In genomic region chr2:171893824-171894611, GRCh38 we compare ENCODE assay signal across 8 cellular contexts. TPM values are rescaled to one million over a fixed set of nuclear protein-coding genes. Genes with fewer than 3 reads are reported as not detected.
DNase-seq lines count a peak whose midpoint lies in the region; ATAC-seq and TF ChIP-seq lines count a peak whose summit lies in the region.

A gene with protein sequence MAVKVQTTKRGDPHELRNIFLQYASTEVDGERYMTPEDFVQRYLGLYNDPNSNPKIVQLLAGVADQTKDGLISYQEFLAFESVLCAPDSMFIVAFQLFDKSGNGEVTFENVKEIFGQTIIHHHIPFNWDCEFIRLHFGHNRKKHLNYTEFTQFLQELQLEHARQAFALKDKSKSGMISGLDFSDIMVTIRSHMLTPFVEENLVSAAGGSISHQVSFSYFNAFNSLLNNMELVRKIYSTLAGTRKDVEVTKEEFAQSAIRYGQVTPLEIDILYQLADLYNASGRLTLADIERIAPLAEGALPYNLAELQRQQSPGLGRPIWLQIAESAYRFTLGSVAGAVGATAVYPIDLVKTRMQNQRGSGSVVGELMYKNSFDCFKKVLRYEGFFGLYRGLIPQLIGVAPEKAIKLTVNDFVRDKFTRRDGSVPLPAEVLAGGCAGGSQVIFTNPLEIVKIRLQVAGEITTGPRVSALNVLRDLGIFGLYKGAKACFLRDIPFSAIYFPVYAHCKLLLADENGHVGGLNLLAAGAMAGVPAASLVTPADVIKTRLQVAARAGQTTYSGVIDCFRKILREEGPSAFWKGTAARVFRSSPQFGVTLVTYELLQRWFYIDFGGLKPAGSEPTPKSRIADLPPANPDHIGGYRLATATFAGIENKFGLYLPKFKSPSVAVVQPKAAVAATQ (minus strand): TSS chr2:171894244. CDS start chr2:171894214, 30 bp downstream.

- no peak for TF ChIP-seq CTCF in GM13977 (IDR thresholded peaks at IDR 0.05; ENCODE audit: extremely low read depth, insufficient read depth, missing control alignments)

- peak; percentile 95 for DNase-seq in GM13977 (ENCODE audit: low spot score)
- peak; percentile 79 for DNase-seq in NCI-H146 (lab: John Stamatoyannopoulos, UW)
- DNase-seq in right cardiac atrium = peak; percentile 87 to 95 (median 94)
- DNase-seq in pulmonary artery endothelial cell (ENCODE audit: low read depth, low spot score) = peak; percentile 43

- H3K4me3 ChIP-seq in right cardiac atrium (ENCODE audit: low read length) (peak within 1 kb of the TSS; percentile 96), urinary bladder (ENCODE audit: low read depth, low read length) (peak within 1 kb of the TSS; percentile 68)

- H3K27me3 ChIP-seq in right cardiac atrium (ENCODE audit: control insufficient read depth, insufficient read depth) = no peaks in the 10 kb centered on the region

- H3K4me1 ChIP-seq in right cardiac atrium (ENCODE audit: control insufficient read depth, insufficient read depth, low read length) (peaks cover 4% of the 10 kb centered on the region), urinary bladder (ENCODE audit: insufficient read depth) (no peaks in the 10 kb centered on the region)

- under 1% methylated on average over 63 of the region's 63 CpGs for WGBS in right cardiac atrium
- under 1% methylated on average over 63 of the region's 63 CpGs for WGBS in urinary bladder

- H3K27ac ChIP-seq in angular gyrus (ENCODE audit: low read depth, low read length) (peak within 1 kb of the TSS; percentile 62), right cardiac atrium (ENCODE audit: low read length) (peak within 1 kb of the TSS; percentile 93), urinary bladder (ENCODE audit: low read depth) (peak within 1 kb of the TSS; percentile 42)

- no peaks in the 10 kb centered on the region for H3K36me3 ChIP-seq in urinary bladder (ENCODE audit: insufficient read depth)

- no peaks in the 10 kb centered on the region for H3K9me3 ChIP-seq in right cardiac atrium (ENCODE audit: control insufficient read depth, low read length)

- ATAC-seq in HG02798 (IDR thresholded peaks at IDR 0.05; ENCODE audit: poor library complexity, unreplicated experiment) = peak; percentile 93
- ATAC-seq in right cardiac atrium = peak; percentile 98 to 99

- in situ Hi-C loops in GM13977 (cut with MboI; ENCODE audit: low pct_unique_long_range_greater_than_20kb, low sequenced_read_pairs, unreplicated experiment) = no loop called here

- intact Hi-C loops in T-helper 2 cell treated with Interferon-gamma antibody and Interleukin-4, amounts not matched to agents 100 ng/mL and 5 ng/mL, for 36 hours (cut with micrococcal nuclease) = loop anchor here (1.0 to 5.0 kb wide), 3 partner anchors 28 to 207 kb away; partner anchors contain the start of genes DYNC1I2, HAT1 and METAP1D
- intact Hi-C loops in right cardiac atrium (cut with DNase I) = no loop called here

RNA-seq across cellular contexts. Expression of the gene that starts here (rescaled TPM):
- 26.6 and 27.4 TPM in 2 replicates for total RNA-seq in T-helper 2 cell treated with Interferon-gamma antibody and Interleukin-4, amounts not matched to agents 100 ng/mL and 5 ng/mL, for 36 hours
- total RNA-seq in right cardiac atrium (100 to 1,000 TPM in 2 of 4 donors, 10 to 100 TPM in 2; 94.1 to 122 (median 102) TPM), pulmonary artery endothelial cell (17.9 and 18.3 TPM in 2 replicates), urinary bladder (56.0 TPM)
- polyA plus RNA-seq in right cardiac atrium (74.2 TPM), urinary bladder (37.2 TPM)

Comparison
In these comparisons a context has a peak if more than half of its experiments do, and no peak if none do; other contexts are left out.
1. Peak in every context shown above with its lines: DNase-seq, ATAC-seq, H3K4me3 ChIP-seq and H3K27ac ChIP-seq.
2. DNase-seq: peak in every context shown above with its lines; median percentile 95 in GM13977; 94 in right cardiac atrium; 79 in NCI-H146; 43 in pulmonary artery endothelial cell.
3. H3K27ac ChIP-seq: peak in every context shown above with its lines; median percentile 93 in right cardiac atrium; 62 in angular gyrus; 42 in urinary bladder.